ENCODE assay signal across 14 cellular contexts in genomic region chr14:104394606-104394910, GRCh38.
DNase-seq lines count a peak whose midpoint lies in the region; ATAC-seq and TF ChIP-seq lines count a peak whose summit lies in the region.
"Had no signal": no experiment of that assay in that cellular context is flagged by ENCODE, and none has a peak within 500 bp of the region (broad histone marks: within the 10 kb centered on the region; RNA-seq: fewer than 3 reads in every experiment).

No MANE protein-coding gene starts in this region.

- H3K4me3 ChIP-seq in CD4-positive, alpha-beta memory T cell (ENCODE audit: low read length in 2 of 2): peak overlapping the region in 1 of 2 donors; percentile 44
- H3K4me3 ChIP-seq in adrenal gland (no peak overlapping the region), endodermal cell (ENCODE audit: low read length) (no peak overlapping the region)
- H3K4me3 ChIP-seq: A549, ascending aorta, skin epidermis had no signal

- no peak for TF ChIP-seq POLR2A in adrenal gland (IDR thresholded peaks at IDR 0.05)
- TF ChIP-seq POLR2A in erythroblast (IDR thresholded peaks at IDR 0.05; ENCODE audit: low read length): no peak

- H3K36me3 ChIP-seq in CD4-positive, alpha-beta memory T cell (ENCODE audit: insufficient read depth, low read length): no peaks in the 10 kb centered on the region
- H3K36me3 ChIP-seq in adrenal gland (replicated peaks in 1 of 2): no peaks in the 10 kb centered on the region
- H3K36me3 ChIP-seq in endodermal cell (ENCODE audit: control insufficient read depth, insufficient read depth, low read length): no peaks in the 10 kb centered on the region
- H3K36me3 ChIP-seq: ascending aorta had no signal

- peak overlapping the region; percentile 34 for H3K27ac ChIP-seq in CD4-positive, alpha-beta memory T cell (ENCODE audit: low read depth, low read length)
- H3K27ac ChIP-seq in adrenal gland: no peak overlapping the region
- no peak overlapping the region for H3K27ac ChIP-seq in endodermal cell (ENCODE audit: low read depth, low read length)
- H3K27ac ChIP-seq: A549, ascending aorta had no signal

- H3K4me3 Mint-ChIP-seq in activated CD4-positive, alpha-beta T cell treated with anti-CD3 and anti-CD28 coated beads for 36 hours: no peak overlapping the region
- H3K4me3 Mint-ChIP-seq in CD4-positive, alpha-beta memory T cell: peak overlapping the region; percentile 52 to 95 (median 90)
- H3K4me3 Mint-ChIP-seq in T-helper 17 cell (peak overlapping the region; percentile 96), endodermal cell (no peak overlapping the region)

- no peak for DNase-seq in activated CD4-positive, alpha-beta T cell treated with anti-CD3 and anti-CD28 coated beads for 36 hours
- DNase-seq in activated CD4-positive, alpha-beta T cell treated with anti-CD3 and anti-CD28 coated beads, Interleukin-2, amount 50 U/mL, for 4 hours: no peak
- DNase-seq in CD4-positive, alpha-beta memory T cell: no peak
- no peak for DNase-seq in T-helper 17 cell
- peak; percentile 8 for DNase-seq in mucosa of gallbladder (ENCODE audit: low spot score)
- no peak for DNase-seq in adrenal gland
- DNase-seq in endodermal cell: no peak
- DNase-seq in erythroblast (lab: John Stamatoyannopoulos, UW): no peak
- DNase-seq: NCI-H1930, NCI-H82, nucleus accumbens had no signal

- no peak overlapping the region for H3K9ac ChIP-seq in endodermal cell (ENCODE audit: extremely low read depth, low read length, poor library complexity, severe bottlenecking)

- no peaks in the 10 kb centered on the region for H3K9me3 ChIP-seq in CD4-positive, alpha-beta memory T cell (ENCODE audit: control insufficient read depth in 1 of 2, low read length in 2 of 2)
- no peaks in the 10 kb centered on the region for H3K9me3 ChIP-seq in T-helper 17 cell (ENCODE audit: control insufficient read depth, low read length, poor library complexity, severe bottlenecking)
- H3K9me3 ChIP-seq in adrenal gland (replicated peaks in 1 of 3): peaks cover 0 to 6% (median 0%) of the 10 kb centered on the region in 3 donors
- peaks cover 23% of the 10 kb centered on the region for H3K9me3 ChIP-seq in endodermal cell (ENCODE audit: control insufficient read depth, low read length)

- POLR2A ChIA-PET in activated CD4-positive, alpha-beta T cell treated with anti-CD3 and anti-CD28 coated beads for 36 hours (lab: Charles Lee): no interaction called here
- POLR2A ChIA-PET in CD4-positive, alpha-beta memory T cell (lab: Charles Lee; ENCODE audit: partially characterized antibody): interaction anchor here (1.5 to 2.2 kb wide), 2 partner anchors 11 to 34 kb away, joined by 4 to 7 read pairs; no protein-coding TSS in a partner anchor

- peak overlapping the region; percentile 59 for H3K27ac Mint-ChIP-seq in activated CD4-positive, alpha-beta T cell treated with anti-CD3 and anti-CD28 coated beads for 36 hours
- H3K27ac Mint-ChIP-seq in CD4-positive, alpha-beta memory T cell: peak overlapping the region; percentile 90 to 98 (median 95)
- peak overlapping the region; percentile 97 for H3K27ac Mint-ChIP-seq in T-helper 17 cell
- no peak overlapping the region for H3K27ac Mint-ChIP-seq in endodermal cell

- intact Hi-C loops in activated CD4-positive, alpha-beta T cell treated with anti-CD3 and anti-CD28 coated beads for 36 hours (cut with DNase I, micrococcal nuclease): no loop called here
- intact Hi-C loops in CD4-positive, alpha-beta memory T cell (cut with micrococcal nuclease): no loop called here
- intact Hi-C loops in adrenal gland (cut with DNase I): no loop called here

- TF ChIP-seq CTCF in adrenal gland (IDR thresholded peaks at IDR 0.05) (no peak), endodermal cell (conservative IDR thresholded peaks at IDR 0.05) (no peak)

- no peaks in the 10 kb centered on the region for H3K27me3 Mint-ChIP-seq in activated CD4-positive, alpha-beta T cell treated with anti-CD3 and anti-CD28 coated beads for 36 hours
- H3K27me3 Mint-ChIP-seq in CD4-positive, alpha-beta memory T cell: no peaks in the 10 kb centered on the region
- no peaks in the 10 kb centered on the region for H3K27me3 Mint-ChIP-seq in T-helper 17 cell
- no peaks in the 10 kb centered on the region for H3K27me3 Mint-ChIP-seq in endodermal cell (ENCODE audit: insufficient read depth)

- WGBS in adrenal gland, 4 donors: 55 to 67% (median 63%) methylated on average over 1 to 8 of the region's 8 CpGs
- 87 to 95% methylated on average over 3 to 8 of the region's 8 CpGs for WGBS in endodermal cell (ENCODE audit: insufficient coverage in 1 of 2, insufficient read length in 1 of 2), 2 experiments

- CTCF ChIA-PET in activated CD4-positive, alpha-beta T cell treated with anti-CD3 and anti-CD28 coated beads for 36 hours (lab: Charles Lee): no interaction called here
- CTCF ChIA-PET in CD4-positive, alpha-beta memory T cell (lab: Charles Lee; ENCODE audit: partially characterized antibody): interaction anchor here (1.0 to 3.1 kb wide), 3 partner anchors 170 to 317 kb away, joined by 3 to 10 read pairs (median 6); no protein-coding TSS in a partner anchor

- ATAC-seq in activated CD4-positive, alpha-beta T cell treated with anti-CD3 and anti-CD28 coated beads for 36 hours: no peak
- no peak for ATAC-seq in T-helper 17 cell
- ATAC-seq: A549 had no signal

- H3K4me1 ChIP-seq in CD4-positive, alpha-beta memory T cell (ENCODE audit: insufficient read depth, low read length): peaks cover 83% of the 10 kb centered on the region
- H3K4me1 ChIP-seq in adrenal gland (replicated peaks in 1 of 2) (no peaks in the 10 kb centered on the region), endodermal cell (ENCODE audit: control insufficient read depth, insufficient read depth, low read length) (no peaks in the 10 kb centered on the region)
- H3K4me1 ChIP-seq: A549, ascending aorta had no signal

- H3K36me3 Mint-ChIP-seq in activated CD4-positive, alpha-beta T cell treated with anti-CD3 and anti-CD28 coated beads for 36 hours (ENCODE audit: low read depth): peaks cover 3% of the 10 kb centered on the region
- H3K36me3 Mint-ChIP-seq in CD4-positive, alpha-beta memory T cell: peaks cover 1 to 10% of the 10 kb centered on the region in 2 donors
- H3K36me3 Mint-ChIP-seq in T-helper 17 cell (ENCODE audit: low read depth): peaks cover 2% of the 10 kb centered on the region
- peaks cover 8% of the 10 kb centered on the region for H3K36me3 Mint-ChIP-seq in endodermal cell (ENCODE audit: low read depth)

- peaks cover 6% of the 10 kb centered on the region for H3K9me3 Mint-ChIP-seq in activated CD4-positive, alpha-beta T cell treated with anti-CD3 and anti-CD28 coated beads for 36 hours (ENCODE audit: low read depth)
- H3K9me3 Mint-ChIP-seq in CD4-positive, alpha-beta memory T cell: peaks cover 0 to 16% (median 11%) of the 10 kb centered on the region in 8 donors
- peaks cover 31% of the 10 kb centered on the region for H3K9me3 Mint-ChIP-seq in endodermal cell

- peaks cover 68% of the 10 kb centered on the region for H3K4me1 Mint-ChIP-seq in activated CD4-positive, alpha-beta T cell treated with anti-CD3 and anti-CD28 coated beads for 36 hours
- H3K4me1 Mint-ChIP-seq in CD4-positive, alpha-beta memory T cell: peaks cover 45 to 96% (median 67%) of the 10 kb centered on the region in 4 donors
- H3K4me1 Mint-ChIP-seq in T-helper 17 cell (peaks cover 44% of the 10 kb centered on the region), endodermal cell (peaks cover 5% of the 10 kb centered on the region)

- no peaks in the 10 kb centered on the region for H3K27me3 ChIP-seq in CD4-positive, alpha-beta memory T cell (ENCODE audit: insufficient read depth, low read length)
- H3K27me3 ChIP-seq in adrenal gland: no peaks in the 10 kb centered on the region
- H3K27me3 ChIP-seq in endodermal cell (ENCODE audit: control insufficient read depth, insufficient read depth, low read length, poor library complexity, severe bottlenecking): no peaks in the 10 kb centered on the region
- H3K27me3 ChIP-seq: ascending aorta had no signal

Comparison
In these comparisons a context has a peak if more than half of its experiments do, and no peak if none do; other contexts are left out.
1. H3K4me3 Mint-ChIP-seq: peak in CD4-positive, alpha-beta memory T cell (8 of 8) and T-helper 17 cell (single experiment); none in activated CD4-positive, alpha-beta T cell treated with anti-CD3 and anti-CD28 coated beads for 36 hours (single experiment) and endodermal cell (single experiment).